ENCODE assay signal across 16 cellular contexts in genomic region chr13:20840590-20840989, GRCh38.
DNase-seq lines count a peak whose midpoint lies in the region; ATAC-seq and TF ChIP-seq lines count a peak whose summit lies in the region.
"Had no signal": no experiment of that assay in that cellular context is flagged by ENCODE, and none has a peak within 500 bp of the region (broad histone marks: within the 10 kb centered on the region; RNA-seq: fewer than 3 reads in every experiment).

No MANE protein-coding gene starts in this region.

- H3K4me1 Mint-ChIP-seq in T-helper 17 cell, result peaks cover 8% of the 10 kb centered on the region
- no peaks in the 10 kb centered on the region for H3K4me1 Mint-ChIP-seq in CD14-positive monocyte

- peaks cover 0 to 2% (median 0%) of the 10 kb centered on the region in 7 donors for H3K9me3 Mint-ChIP-seq in CD14-positive monocyte

- H3K36me3 ChIP-seq in heart right ventricle (peaks cover 0 to 77% (median 25%) of the 10 kb centered on the region in 9 donors), right atrium auricular region (peaks cover 34% of the 10 kb centered on the region), left lung (peaks cover 0 to 41% of the 10 kb centered on the region in 2 donors)

- H3K4me3 ChIP-seq in heart right ventricle, result peak overlapping the region in 1 of 10 donors; percentile 9
- no peak overlapping the region for H3K4me3 ChIP-seq in right atrium auricular region
- H3K4me3 ChIP-seq in left lung, result no peak overlapping the region

- H3K9me3 ChIP-seq in heart right ventricle, result no peaks in the 10 kb centered on the region
- H3K9me3 ChIP-seq in right atrium auricular region, result no peaks in the 10 kb centered on the region
- H3K9me3 ChIP-seq in T-helper 17 cell (ENCODE audit: control insufficient read depth, low read length, poor library complexity, severe bottlenecking), result no peaks in the 10 kb centered on the region
- H3K9me3 ChIP-seq in left lung, result no peaks in the 10 kb centered on the region

- H3K4me3 Mint-ChIP-seq in T-helper 17 cell (no peak overlapping the region), CD14-positive monocyte (no peak overlapping the region)

- peaks cover 5% of the 10 kb centered on the region for H3K36me3 Mint-ChIP-seq in T-helper 17 cell (ENCODE audit: low read depth)
- H3K36me3 Mint-ChIP-seq in CD14-positive monocyte, result peaks cover 50 to 60% of the 10 kb centered on the region in 2 donors

- TF ChIP-seq CTCF in heart right ventricle (IDR thresholded peaks at IDR 0.05) (no peak), right atrium auricular region (IDR thresholded peaks at IDR 0.05) (no peak), left lung (IDR thresholded peaks at IDR 0.05) (no peak), CD14-positive monocyte (IDR thresholded peaks at IDR 0.05) (no peak)

- H3K4me1 ChIP-seq in heart right ventricle, result peaks cover 0 to 37% (median 11%) of the 10 kb centered on the region in 9 donors
- peaks cover 0 to 20% of the 10 kb centered on the region in 2 donors for H3K4me1 ChIP-seq in right atrium auricular region
- H3K4me1 ChIP-seq in left lung, result peaks cover 0 to 4% of the 10 kb centered on the region in 2 donors

- intact Hi-C loops in heart right ventricle (cut with DNase I), result no loop called here
- intact Hi-C loops in left lung (cut with DNase I), result no loop called here
- intact Hi-C loops in CD14-positive monocyte (cut with micrococcal nuclease), result no loop called here

- ATAC-seq in heart right ventricle, result peak in 1 of 8 donors; percentile 70
- ATAC-seq in T-helper 17 cell, result no peak
- ATAC-seq in left lung, result peak; percentile 82
- ATAC-seq: HepG2 had no signal

- DNase-seq in heart right ventricle, result no peak
- DNase-seq in right atrium auricular region (ENCODE audit: low spot score), result no peak
- no peak for DNase-seq in T-helper 17 cell
- no peak for DNase-seq in left lung
- no peak for DNase-seq in CD14-positive monocyte (ENCODE audit: low spot score)
- DNase-seq in activated T-cell treated with anti-CD3 and anti-CD28 coated beads, Interleukin-2, amount 50 U/mL, for 1 hour, result no peak
- DNase-seq in AG08395 (ENCODE audit: low spot score), result no peak
- DNase-seq: C1 segment of cervical spinal cord, DND-41, H7, KBM-7, MV-4-11, NCI-H1694 treated with DMSO at 0.1 percent for 48 hours, NCI-H774, SIG-M5 had no signal

- H3K27ac Mint-ChIP-seq in T-helper 17 cell (peak overlapping the region; percentile 6), CD14-positive monocyte (no peak overlapping the region)

- no peaks in the 10 kb centered on the region for H3K27me3 ChIP-seq in heart right ventricle
- H3K27me3 ChIP-seq in right atrium auricular region, result no peaks in the 10 kb centered on the region
- no peaks in the 10 kb centered on the region for H3K27me3 ChIP-seq in left lung

- no peaks in the 10 kb centered on the region for H3K27me3 Mint-ChIP-seq in T-helper 17 cell
- no peaks in the 10 kb centered on the region for H3K27me3 Mint-ChIP-seq in CD14-positive monocyte (ENCODE audit: low read depth in 3 of 3)

- H3K27ac ChIP-seq in heart right ventricle (peak overlapping the region in 8 of 10 donors; percentile 5 to 76 (median 38)), right atrium auricular region (no peak overlapping the region), left lung (no peak overlapping the region)

Comparison
In these comparisons a context has a peak if more than half of its experiments do, and no peak if none do; other contexts are left out.
1. H3K27ac ChIP-seq: peak in heart right ventricle (8 of 10); none in right atrium auricular region (0 of 2) and left lung (0 of 2).